Comparison of ENCODE assay signal across 18 cellular contexts in the genomic region with DNA sequence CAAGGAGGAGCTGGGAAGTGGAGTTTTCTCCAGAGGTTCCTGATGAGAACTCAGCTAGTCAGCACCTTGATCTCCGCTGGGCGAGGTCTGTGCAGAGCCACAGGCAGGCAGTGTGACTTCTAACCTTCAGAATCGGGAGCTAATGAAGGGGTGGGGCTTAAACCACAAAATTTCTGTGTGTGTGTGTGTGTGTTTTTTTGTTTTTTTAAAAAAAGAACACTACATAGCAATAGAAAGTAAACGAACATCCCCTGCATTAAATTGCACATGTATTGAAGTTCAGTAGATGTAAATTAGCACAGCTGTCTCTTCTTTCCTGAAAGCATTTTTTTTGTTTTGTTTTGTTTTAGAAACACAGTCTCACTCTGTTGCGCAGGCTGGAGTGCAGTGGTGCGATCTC. TPM values are rescaled to one million over a fixed set of nuclear protein-coding genes. Genes with fewer than 3 reads are reported as not detected.
DNase-seq lines count a peak whose midpoint lies in the region; ATAC-seq and TF ChIP-seq lines count a peak whose summit lies in the region.
"Had no signal": no experiment of that assay in that cellular context is flagged by ENCODE, and none has a peak within 500 bp of the region (broad histone marks: within the 10 kb centered on the region; RNA-seq: fewer than 3 reads in every experiment).

No MANE protein-coding gene starts in this region.

- ATAC-seq in GM18907 (IDR thresholded peaks at IDR 0.05; ENCODE audit: unreplicated experiment), result peak; percentile 38
- peak; percentile 50 for ATAC-seq in HG03520 (IDR thresholded peaks at IDR 0.05; ENCODE audit: unreplicated experiment)
- ATAC-seq in HG03565 (IDR thresholded peaks at IDR 0.05; ENCODE audit: unreplicated experiment), result no peak

- H3K9ac ChIP-seq in smooth muscle cell (ENCODE audit: low read depth), result no peak overlapping the region

- H2AFZ ChIP-seq in smooth muscle cell (ENCODE audit: low read depth), result no peak overlapping the region

- no peaks in the 10 kb centered on the region for H3K9me2 ChIP-seq in DOHH2 (replicated peaks; ENCODE audit: control insufficient read depth, low read length)

- H3K79me2 ChIP-seq in DOHH2 (ENCODE audit: control insufficient read depth, low read length) (no peaks in the 10 kb centered on the region), smooth muscle cell (ENCODE audit: low read depth) (no peaks in the 10 kb centered on the region)

- H3K9me3 Mint-ChIP-seq in activated naive CD8-positive, alpha-beta T cell treated with anti-CD3 and anti-CD28 coated beads for 36 hours, result no peaks in the 10 kb centered on the region

- peaks cover 46% of the 10 kb centered on the region for H3K4me1 Mint-ChIP-seq in activated naive CD8-positive, alpha-beta T cell treated with anti-CD3 and anti-CD28 coated beads for 36 hours

- 81% methylated on average over 6 of the region's 6 CpGs for WGBS in smooth muscle cell (ENCODE audit: low lambda C conversion rate)

- no peak overlapping the region for H3K4me3 Mint-ChIP-seq in activated naive CD8-positive, alpha-beta T cell treated with anti-CD3 and anti-CD28 coated beads for 36 hours
- H3K4me3 Mint-ChIP-seq: brain had no signal

- H3K4me2 ChIP-seq in DOHH2 (ENCODE audit: low read length) (peak overlapping the region; percentile 10; the same call in 1 of the 2 replicates), smooth muscle cell (no peak overlapping the region)

- H3K4me3 ChIP-seq in DOHH2 (ENCODE audit: low read length), result no peak overlapping the region
- H3K4me3 ChIP-seq in smooth muscle cell, result no peak overlapping the region
- H3K4me3 ChIP-seq: SJCRH30 had no signal

- H4K20me1 ChIP-seq in DOHH2 (ENCODE audit: control insufficient read depth, insufficient read depth, low read depth, low read length) (no peaks in the 10 kb centered on the region), smooth muscle cell (ENCODE audit: low read depth) (no peaks in the 10 kb centered on the region)

- no peak for TF ChIP-seq CTCF in DOHH2 (IDR thresholded peaks at IDR 0.05; ENCODE audit: low read depth, low read length, poor library complexity, severe bottlenecking)
- TF ChIP-seq CTCF in smooth muscle cell (IDR thresholded peaks at IDR 0.05; ENCODE audit: borderline replicate concordance, insufficient read depth, poor library complexity, severe bottlenecking), result no peak

- no peak overlapping the region for H3K27ac ChIP-seq in DOHH2 (ENCODE audit: low read depth, low read length)
- H3K27ac ChIP-seq in smooth muscle cell (ENCODE audit: low read depth), result no peak overlapping the region
- H3K27ac ChIP-seq: SJCRH30 had no signal

- no peaks in the 10 kb centered on the region for H3F3A ChIP-seq in DOHH2 (ENCODE audit: control insufficient read depth, insufficient read depth)
- no peaks in the 10 kb centered on the region for H3F3A ChIP-seq in smooth muscle cell (ENCODE audit: low read depth)

- peaks cover 7% of the 10 kb centered on the region for H3K27me3 Mint-ChIP-seq in activated naive CD8-positive, alpha-beta T cell treated with anti-CD3 and anti-CD28 coated beads for 36 hours

- H3K27ac Mint-ChIP-seq in activated naive CD8-positive, alpha-beta T cell treated with anti-CD3 and anti-CD28 coated beads for 36 hours, result peak overlapping the region; percentile 66
- H3K27ac Mint-ChIP-seq: brain had no signal

- H3K4me1 ChIP-seq in DOHH2 (ENCODE audit: control insufficient read depth, low read length) (peaks cover 6% of the 10 kb centered on the region), smooth muscle cell (ENCODE audit: low read depth) (peaks cover 6% of the 10 kb centered on the region)
- H3K4me1 ChIP-seq: SJCRH30 had no signal

- no peak for DNase-seq in activated naive CD8-positive, alpha-beta T cell treated with anti-CD3 and anti-CD28 coated beads for 36 hours
- no peak for DNase-seq in NCI-H2029 (lab: John Stamatoyannopoulos, UW)
- DNase-seq in smooth muscle cell (lab: John Stamatoyannopoulos, UW; ENCODE audit: unreplicated experiment), result no peak
- DNase-seq: activated T-cell treated with anti-CD3 and anti-CD28 coated beads for 4 hours; CD8-positive, alpha-beta memory T cell; effector CD4-positive, alpha-beta T cell; GDM1; mammary epithelial cell; NCI-H1930; NCI-H82; nucleus accumbens; SJCRH30; substantia nigra had no signal

- H3K36me3 ChIP-seq in DOHH2 (ENCODE audit: control insufficient read depth, low read length) (no peaks in the 10 kb centered on the region), smooth muscle cell (ENCODE audit: low read depth) (no peaks in the 10 kb centered on the region)
- H3K36me3 ChIP-seq: SJCRH30 had no signal

- H3K9me3 ChIP-seq in DOHH2 (ENCODE audit: control insufficient read depth, insufficient read depth, low read length), result no peaks in the 10 kb centered on the region
- no peaks in the 10 kb centered on the region for H3K9me3 ChIP-seq in smooth muscle cell (replicated peaks; ENCODE audit: low read depth)
- H3K9me3 ChIP-seq: SJCRH30 had no signal

- H3K36me3 Mint-ChIP-seq in activated naive CD8-positive, alpha-beta T cell treated with anti-CD3 and anti-CD28 coated beads for 36 hours, result no peaks in the 10 kb centered on the region
- H3K36me3 Mint-ChIP-seq: brain had no signal

- peaks cover 69% of the 10 kb centered on the region for H3K27me3 ChIP-seq in DOHH2 (ENCODE audit: control insufficient read depth, low read length)
- H3K27me3 ChIP-seq in smooth muscle cell (ENCODE audit: low read depth), result no peaks in the 10 kb centered on the region

RNA-seq across cellular contexts. Expression of a gene that starts 46.2 kb away (rescaled TPM):
- 100 to 1,000 TPM; 337 to 355 TPM for total RNA-seq in activated naive CD8-positive, alpha-beta T cell treated with anti-CD3 and anti-CD28 coated beads for 36 hours
- 20.0 and 37.0 TPM in 2 replicates for total RNA-seq in smooth muscle cell
- 68.3 and 81.2 TPM in 2 replicates for polyA plus RNA-seq in smooth muscle cell
